12 cellular contexts compared by ENCODE assay signal in the genomic region with DNA sequence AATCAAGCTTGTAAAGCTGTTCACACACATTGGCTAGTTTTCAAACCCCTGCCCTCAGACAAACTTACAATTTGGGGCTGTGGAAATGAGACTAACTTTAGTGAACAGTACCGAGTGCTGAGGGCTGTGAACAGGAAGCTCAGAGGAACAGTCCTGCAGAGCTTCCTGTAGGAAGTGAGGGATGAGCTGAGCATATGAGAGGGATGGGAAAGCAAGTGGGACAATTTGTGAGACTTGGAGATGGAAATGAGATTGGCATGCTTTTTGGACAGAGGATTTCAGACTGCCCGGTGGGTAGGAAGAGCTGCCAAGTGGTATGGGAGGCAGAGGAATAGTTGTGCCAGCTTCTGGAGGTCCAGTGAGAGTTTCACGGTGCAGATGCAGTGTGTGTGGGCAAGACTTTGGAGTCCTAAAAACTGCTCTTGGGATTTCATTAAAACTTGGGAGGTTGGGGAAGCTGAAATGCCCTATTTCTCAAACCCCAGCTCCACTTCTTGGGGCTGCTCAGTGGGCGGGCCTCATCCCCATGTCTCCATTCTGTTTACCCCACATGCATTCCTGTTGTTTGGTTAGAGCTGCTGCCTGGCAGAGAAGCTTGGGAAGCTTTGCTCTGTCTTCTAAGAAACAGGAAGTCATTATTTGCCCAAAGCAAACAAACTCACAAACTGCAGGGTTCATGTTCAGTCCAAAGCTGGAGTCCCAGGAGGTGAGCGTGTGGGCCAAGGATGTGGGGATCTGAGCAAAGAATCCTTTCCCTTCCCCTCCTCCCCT.
A peak's percentile ranks its signal among the peaks of the same experiment; 100 is the strongest.
DNase-seq lines count a peak whose midpoint lies in the region; ATAC-seq and TF ChIP-seq lines count a peak whose summit lies in the region.
"Had no signal": no experiment of that assay in that cellular context is flagged by ENCODE, and none has a peak within 500 bp of the region (broad histone marks: within the 10 kb centered on the region; RNA-seq: fewer than 3 reads in every experiment).

No MANE protein-coding gene starts in this region.

- no peak overlapping the region for H3K27ac ChIP-seq in RWPE2 (ENCODE audit: poor library complexity, severe bottlenecking)
- peak overlapping the region in 1 of 2 donors; percentile 0 for H3K27ac ChIP-seq in coronary artery
- H3K27ac ChIP-seq: 22Rv1 had no signal

- ATAC-seq in RWPE2 (ENCODE audit: low read depth) (peak; percentile 63), GM21381 (IDR thresholded peaks at IDR 0.05; ENCODE audit: unreplicated experiment) (no peak)

- no peak overlapping the region for H3K27ac Mint-ChIP-seq in progenitor cell of endocrine pancreas
- H3K27ac Mint-ChIP-seq: T-helper 1 cell treated with Interleukin-12 subunit alpha and Interleukin-12 subunit beta and Interleukin-4 antibody, amounts not matched to agents 30 μg/mL and 1 μg/mL, for 36 hours had no signal

- H3K4me1 ChIP-seq in RWPE2 (ENCODE audit: insufficient read depth, poor library complexity, severe bottlenecking) = peaks cover 6% of the 10 kb centered on the region

- H3K36me3 ChIP-seq in RWPE2 (ENCODE audit: low read depth) = no peaks in the 10 kb centered on the region

- no peaks in the 10 kb centered on the region for H3K27me3 ChIP-seq in RWPE2 (ENCODE audit: insufficient read depth, poor library complexity, severe bottlenecking)

- H3K9me3 ChIP-seq in RWPE2 (ENCODE audit: severe bottlenecking) = peaks cover 5% of the 10 kb centered on the region

- peak; percentile 11 for DNase-seq in DMS 273 (lab: John Stamatoyannopoulos, UW; ENCODE audit: unreplicated experiment)
- DNase-seq in DMS 273 treated with DMSO at 0.1 percent for 48 hours (lab: John Stamatoyannopoulos, UW) = no peak
- DNase-seq in RWPE2 (ENCODE audit: low spot score) = no peak
- DNase-seq in fibroblast of villous mesenchyme (ENCODE audit: low read depth) = peak; percentile 21
- DNase-seq in smooth muscle cell of the brain vasculature (ENCODE audit: low read depth, low spot score) = peak; percentile 29
- no peak for DNase-seq in progenitor cell of endocrine pancreas (ENCODE audit: low spot score, unreplicated experiment)
- DNase-seq in coronary artery (ENCODE audit: low spot score) = no peak
- DNase-seq: activated CD8-positive, alpha-beta memory T cell treated with anti-CD3 and anti-CD28 coated beads, Interleukin-2, amount 50 U/mL, for 4 hours; NCI-H446 treated with DMSO at 0.1 percent for 48 hours had no signal

- H3K27me3 Mint-ChIP-seq in progenitor cell of endocrine pancreas = no peaks in the 10 kb centered on the region

- H3K9me3 Mint-ChIP-seq in progenitor cell of endocrine pancreas (ENCODE audit: low read depth) = peaks cover 13% of the 10 kb centered on the region
- H3K9me3 Mint-ChIP-seq: T-helper 1 cell treated with Interleukin-12 subunit alpha and Interleukin-12 subunit beta and Interleukin-4 antibody, amounts not matched to agents 30 μg/mL and 1 μg/mL, for 36 hours had no signal

- H3K36me3 Mint-ChIP-seq in progenitor cell of endocrine pancreas (ENCODE audit: insufficient read depth) = peaks cover 5% of the 10 kb centered on the region

- no peak overlapping the region for H3K4me3 ChIP-seq in RWPE2 (ENCODE audit: severe bottlenecking)
- no peak overlapping the region for H3K4me3 ChIP-seq in fibroblast of villous mesenchyme (ENCODE audit: low read depth, low read length)
- H3K4me3 ChIP-seq in coronary artery = no peak overlapping the region

- no peak overlapping the region for H3K4me3 Mint-ChIP-seq in progenitor cell of endocrine pancreas (ENCODE audit: low read depth)
- H3K4me3 Mint-ChIP-seq: T-helper 1 cell treated with Interleukin-12 subunit alpha and Interleukin-12 subunit beta and Interleukin-4 antibody, amounts not matched to agents 30 μg/mL and 1 μg/mL, for 36 hours had no signal

- H3K4me1 Mint-ChIP-seq in progenitor cell of endocrine pancreas (ENCODE audit: low read depth) = peaks cover 20% of the 10 kb centered on the region

- TF ChIP-seq CTCF in RWPE2 (IDR thresholded peaks at IDR 0.05; ENCODE audit: poor library complexity, severe bottlenecking) (no peak), fibroblast of villous mesenchyme (IDR thresholded peaks at IDR 0.05; ENCODE audit: insufficient read depth, low read depth, low read length) (no peak), progenitor cell of endocrine pancreas (IDR thresholded peaks at IDR 0.05; ENCODE audit: unreplicated experiment) (no peak), coronary artery (IDR thresholded peaks at IDR 0.05) (no peak)

Comparison
In these comparisons a context has a peak if more than half of its experiments do, and no peak if none do; other contexts are left out.
1. DNase-seq: peak in DMS 273 (single experiment), fibroblast of villous mesenchyme (single experiment) and smooth muscle cell of the brain vasculature (single experiment); none in DMS 273 treated with DMSO at 0.1 percent for 48 hours (single experiment), RWPE2 (single experiment), progenitor cell of endocrine pancreas (single experiment) and coronary artery (single experiment).